Comparison of ENCODE assay signal across 1 cellular context in genomic region chr10:44966129-44966815, GRCh38.
TF ChIP-seq lines count a peak whose summit lies in the region.

No MANE protein-coding gene starts in this region.

TF ChIP-seq in K562, 482 proteins besides CTCF, POLR2A, EP300 and RAD21 (continues in another document):
- TF ChIP-seq ZNF395 (CRISPR knock-in tag; IDR thresholded peaks at IDR 0.05) (0 out of 2 replicates have a peak, but pooled peaks have one; percentile 29), RFX5 (IDR thresholded peaks at IDR 0.05; ENCODE audit: low read depth, low read length) (no peak), EHMT2 (IDR thresholded peaks at IDR 0.05) (no peak), PBX2 (CRISPR knock-in tag; IDR thresholded peaks at IDR 0.05; ENCODE audit: low read depth) (no peak), PBX2 (tag; conservative IDR thresholded peaks at IDR 0.05; ENCODE audit: low read depth) (peak; percentile 59), DDX20 (tag; IDR thresholded peaks at IDR 0.05; ENCODE audit: low read depth) (no peak), SRSF1 (IDR thresholded peaks at IDR 0.05; ENCODE audit: low read depth, low read length) (no peak), ZNF695 (CRISPR knock-in tag; IDR thresholded peaks at IDR 0.05) (no peak), FOXA3 (CRISPR knock-in tag; conservative IDR thresholded peaks at IDR 0.05 in 1 of 2, IDR thresholded peaks at IDR 0.05 in 1 of 2) (no peak), ZKSCAN8 (CRISPR knock-in tag; IDR thresholded peaks at IDR 0.05) (no peak), RFX1 (IDR thresholded peaks at IDR 0.05) (no peak), GABPA (tag; conservative IDR thresholded peaks at IDR 0.05; ENCODE audit: low read depth) (peak; percentile 44; the same call in 1 of the 2 replicates), SRSF7 (optimal IDR thresholded peaks at IDR 0.05; ENCODE audit: low read depth, low read length) (no peak), ZNF75A (CRISPR knock-in tag; IDR thresholded peaks at IDR 0.05) (no peak), ETV1 (tag; conservative IDR thresholded peaks at IDR 0.05; ENCODE audit: low read depth) (peak; percentile 58), EZH2 (IDR thresholded peaks at IDR 0.05; ENCODE audit: borderline replicate concordance, low read depth, low read length) (no peak), CSDE1 (IDR thresholded peaks at IDR 0.05) (no peak), ZBTB9 (CRISPR knock-in tag; IDR thresholded peaks at IDR 0.05) (no peak), MEIS2 (IDR thresholded peaks at IDR 0.05; ENCODE audit: partially characterized antibody) (peak; percentile 9), HCFC1 (IDR thresholded peaks at IDR 0.05; ENCODE audit: low read depth, low read length) (no peak), ZNF511 (CRISPR knock-in tag; IDR thresholded peaks at IDR 0.05) (no peak), ZNF449 (CRISPR knock-in tag; IDR thresholded peaks at IDR 0.05) (no peak), E2F8 (IDR thresholded peaks at IDR 0.05; ENCODE audit: low read depth, partially characterized antibody) (no peak), CGGBP1 (CRISPR knock-in tag; IDR thresholded peaks at IDR 0.05) (no peak), NR0B1 (IDR thresholded peaks at IDR 0.05; ENCODE audit: partially characterized antibody) (no peak), RBBP5 (IDR thresholded peaks at IDR 0.05; ENCODE audit: borderline replicate concordance, insufficient read depth, low read length, poor library complexity, severe bottlenecking) (no peak), ARID3A (IDR thresholded peaks at IDR 0.05; ENCODE audit: borderline replicate concordance, low read depth, low read length) (no peak), PML (IDR thresholded peaks at IDR 0.05; ENCODE audit: low read length) (no peak), FOXA1 (IDR thresholded peaks at IDR 0.05; ENCODE audit: borderline replicate concordance) (no peak), NUFIP1 (IDR thresholded peaks at IDR 0.05; ENCODE audit: partially characterized antibody) (no peak), ELK3 (CRISPR knock-in tag; IDR thresholded peaks at IDR 0.05) (no peak), CREB3L1 (IDR thresholded peaks at IDR 0.05; ENCODE audit: borderline replicate concordance, low read depth) (no peak), ZNF124 (CRISPR knock-in tag; IDR thresholded peaks at IDR 0.05) (no peak), ZNF398 (CRISPR knock-in tag; IDR thresholded peaks at IDR 0.05) (no peak), E2F4 (CRISPR knock-in tag; IDR thresholded peaks at IDR 0.05; ENCODE audit: low read depth) (no peak), PKNOX1 (IDR thresholded peaks at IDR 0.05) (peak; percentile 10; the same call in 1 of the 2 replicates), TEAD4 (IDR thresholded peaks at IDR 0.05; ENCODE audit: low read length) (no peak), TEAD4 (CRISPR knock-in tag; IDR thresholded peaks at IDR 0.05; ENCODE audit: borderline replicate concordance) (no peak)
